1 cellular context compared by ENCODE assay signal in the genomic region with DNA sequence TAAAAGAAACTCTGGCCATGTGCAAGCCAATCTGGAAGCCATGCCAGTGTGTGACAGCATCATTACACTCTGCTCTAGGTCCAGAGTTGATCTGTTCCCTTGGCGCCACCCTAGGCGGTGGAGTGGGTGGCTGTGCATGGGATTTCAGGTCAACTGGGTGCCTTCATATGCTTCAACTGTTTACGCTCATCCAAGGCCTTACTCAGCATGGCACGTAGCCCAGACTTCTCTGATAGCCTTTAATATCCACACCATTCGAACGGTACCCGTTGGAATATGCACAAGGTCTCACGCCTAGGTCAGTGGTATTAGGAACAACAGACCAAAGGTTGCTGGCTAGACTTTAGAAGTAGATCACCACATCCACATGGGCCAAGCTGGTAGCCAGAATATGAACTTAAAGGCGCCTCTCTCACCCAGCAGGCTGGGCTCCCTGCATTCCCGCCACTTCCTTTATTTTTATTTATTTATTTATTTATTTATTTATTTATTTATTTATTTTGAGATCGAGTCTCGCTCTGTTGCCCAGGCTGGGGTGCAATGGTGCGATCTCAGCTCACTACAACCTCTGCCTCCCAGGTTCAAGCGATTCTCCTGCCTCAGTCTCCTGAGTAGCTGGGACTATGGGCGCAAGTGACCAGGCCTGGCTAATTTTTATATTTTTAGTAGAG.
A peak's percentile ranks its signal among the peaks of the same experiment; 100 is the strongest.
TF ChIP-seq lines count a peak whose summit lies in the region.

No MANE protein-coding gene starts in this region.

TF ChIP-seq in HEK293, 187 proteins besides CTCF, POLR2A, EP300 and RAD21 (continued from another document):
- TF ChIP-seq, protein P1, sequence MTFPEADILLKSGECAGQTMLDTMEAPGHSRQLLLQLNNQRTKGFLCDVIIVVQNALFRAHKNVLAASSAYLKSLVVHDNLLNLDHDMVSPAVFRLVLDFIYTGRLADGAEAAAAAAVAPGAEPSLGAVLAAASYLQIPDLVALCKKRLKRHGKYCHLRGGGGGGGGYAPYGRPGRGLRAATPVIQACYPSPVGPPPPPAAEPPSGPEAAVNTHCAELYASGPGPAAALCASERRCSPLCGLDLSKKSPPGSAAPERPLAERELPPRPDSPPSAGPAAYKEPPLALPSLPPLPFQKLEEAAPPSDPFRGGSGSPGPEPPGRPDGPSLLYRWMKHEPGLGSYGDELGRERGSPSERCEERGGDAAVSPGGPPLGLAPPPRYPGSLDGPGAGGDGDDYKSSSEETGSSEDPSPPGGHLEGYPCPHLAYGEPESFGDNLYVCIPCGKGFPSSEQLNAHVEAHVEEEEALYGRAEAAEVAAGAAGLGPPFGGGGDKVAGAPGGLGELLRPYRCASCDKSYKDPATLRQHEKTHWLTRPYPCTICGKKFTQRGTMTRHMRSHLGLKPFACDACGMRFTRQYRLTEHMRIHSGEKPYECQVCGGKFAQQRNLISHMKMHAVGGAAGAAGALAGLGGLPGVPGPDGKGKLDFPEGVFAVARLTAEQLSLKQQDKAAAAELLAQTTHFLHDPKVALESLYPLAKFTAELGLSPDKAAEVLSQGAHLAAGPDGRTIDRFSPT (tag by site-specific recombination; IDR thresholded peaks at IDR 0.05): no peak
- TF ChIP-seq ZSCAN30 (tag by site-specific recombination; IDR thresholded peaks at IDR 0.05): no peak
- TF ChIP-seq ZNF335 (tag by site-specific recombination; conservative IDR thresholded peaks at IDR 0.05): no peak
- peak; percentile 62 for TF ChIP-seq ZNF510 (tag by site-specific recombination; IDR thresholded peaks at IDR 0.05; ENCODE audit: insufficient replicate concordance)
- TF ChIP-seq SETDB1 (IDR thresholded peaks at IDR 0.05; ENCODE audit: insufficient read length, low read length): no peak
- TF ChIP-seq ZNF785 (tag by site-specific recombination; IDR thresholded peaks at IDR 0.05): no peak
- 0 out of 2 replicates have a peak, but pooled peaks have one; percentile 33 for TF ChIP-seq ZNF501 (tag by site-specific recombination; IDR thresholded peaks at IDR 0.05)
- TF ChIP-seq ZNF426 (tag by site-specific recombination; IDR thresholded peaks at IDR 0.05): peak; percentile 83
- TF ChIP-seq, protein P2, sequence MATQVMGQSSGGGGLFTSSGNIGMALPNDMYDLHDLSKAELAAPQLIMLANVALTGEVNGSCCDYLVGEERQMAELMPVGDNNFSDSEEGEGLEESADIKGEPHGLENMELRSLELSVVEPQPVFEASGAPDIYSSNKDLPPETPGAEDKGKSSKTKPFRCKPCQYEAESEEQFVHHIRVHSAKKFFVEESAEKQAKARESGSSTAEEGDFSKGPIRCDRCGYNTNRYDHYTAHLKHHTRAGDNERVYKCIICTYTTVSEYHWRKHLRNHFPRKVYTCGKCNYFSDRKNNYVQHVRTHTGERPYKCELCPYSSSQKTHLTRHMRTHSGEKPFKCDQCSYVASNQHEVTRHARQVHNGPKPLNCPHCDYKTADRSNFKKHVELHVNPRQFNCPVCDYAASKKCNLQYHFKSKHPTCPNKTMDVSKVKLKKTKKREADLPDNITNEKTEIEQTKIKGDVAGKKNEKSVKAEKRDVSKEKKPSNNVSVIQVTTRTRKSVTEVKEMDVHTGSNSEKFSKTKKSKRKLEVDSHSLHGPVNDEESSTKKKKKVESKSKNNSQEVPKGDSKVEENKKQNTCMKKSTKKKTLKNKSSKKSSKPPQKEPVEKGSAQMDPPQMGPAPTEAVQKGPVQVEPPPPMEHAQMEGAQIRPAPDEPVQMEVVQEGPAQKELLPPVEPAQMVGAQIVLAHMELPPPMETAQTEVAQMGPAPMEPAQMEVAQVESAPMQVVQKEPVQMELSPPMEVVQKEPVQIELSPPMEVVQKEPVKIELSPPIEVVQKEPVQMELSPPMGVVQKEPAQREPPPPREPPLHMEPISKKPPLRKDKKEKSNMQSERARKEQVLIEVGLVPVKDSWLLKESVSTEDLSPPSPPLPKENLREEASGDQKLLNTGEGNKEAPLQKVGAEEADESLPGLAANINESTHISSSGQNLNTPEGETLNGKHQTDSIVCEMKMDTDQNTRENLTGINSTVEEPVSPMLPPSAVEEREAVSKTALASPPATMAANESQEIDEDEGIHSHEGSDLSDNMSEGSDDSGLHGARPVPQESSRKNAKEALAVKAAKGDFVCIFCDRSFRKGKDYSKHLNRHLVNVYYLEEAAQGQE (tag by site-specific recombination; IDR thresholded peaks at IDR 0.05): peak; percentile 47; the same call in 1 of the 2 replicates
- no peak for TF ChIP-seq ZNF707 (tag by site-specific recombination; IDR thresholded peaks at IDR 0.05)
- TF ChIP-seq ZNF266 (tag by site-specific recombination; IDR thresholded peaks at IDR 0.05; ENCODE audit: low read depth): peak; percentile 89; the same call in 1 of the 2 replicates
- TF ChIP-seq ZNF175 (tag by site-specific recombination; IDR thresholded peaks at IDR 0.05): no peak
- TF ChIP-seq ZNF140 (tag by site-specific recombination; IDR thresholded peaks at IDR 0.05): peak; percentile 66; the same call in 1 of the 2 replicates
- TF ChIP-seq HOXA7 (CRISPR knock-in tag; IDR thresholded peaks at IDR 0.05; ENCODE audit: borderline replicate concordance): no peak
- peak; percentile 70 for TF ChIP-seq ZNF555 (tag by site-specific recombination; conservative IDR thresholded peaks at IDR 0.05)
- no peak for TF ChIP-seq ZNF529 (tag by site-specific recombination; IDR thresholded peaks at IDR 0.05; ENCODE audit: insufficient replicate concordance)
- peak; percentile 45; the same call in 1 of the 2 replicates for TF ChIP-seq ZBTB8A (tag by site-specific recombination; IDR thresholded peaks at IDR 0.05)
- peak; percentile 80 for TF ChIP-seq ZNF433 (tag by site-specific recombination; IDR thresholded peaks at IDR 0.05; ENCODE audit: low read depth)
- TF ChIP-seq FEZF1 (tag by site-specific recombination; IDR thresholded peaks at IDR 0.05): no peak
- TF ChIP-seq ZNF404 (tag by site-specific recombination; IDR thresholded peaks at IDR 0.05): 0 out of 2 replicates have a peak, but pooled peaks have one; percentile 26
- TF ChIP-seq ZBTB20 (tag by site-specific recombination; IDR thresholded peaks at IDR 0.05): no peak
- no peak for TF ChIP-seq BCL11A (tag by site-specific recombination; IDR thresholded peaks at IDR 0.05; ENCODE audit: low read depth)
- TF ChIP-seq ZNF654 (tag by site-specific recombination; IDR thresholded peaks at IDR 0.05; ENCODE audit: low read depth): peak; percentile 45
- TF ChIP-seq ZNF558 (tag by site-specific recombination; IDR thresholded peaks at IDR 0.05): peak; percentile 72
- TF ChIP-seq ZNF292 (tag by site-specific recombination; IDR thresholded peaks at IDR 0.05; ENCODE audit: borderline replicate concordance, low read depth): 0 out of 2 replicates have a peak, but pooled peaks have one; percentile 46
- no peak for TF ChIP-seq ZNF23 (tag by site-specific recombination; IDR thresholded peaks at IDR 0.05; ENCODE audit: borderline replicate concordance)
- TF ChIP-seq, protein P3, sequence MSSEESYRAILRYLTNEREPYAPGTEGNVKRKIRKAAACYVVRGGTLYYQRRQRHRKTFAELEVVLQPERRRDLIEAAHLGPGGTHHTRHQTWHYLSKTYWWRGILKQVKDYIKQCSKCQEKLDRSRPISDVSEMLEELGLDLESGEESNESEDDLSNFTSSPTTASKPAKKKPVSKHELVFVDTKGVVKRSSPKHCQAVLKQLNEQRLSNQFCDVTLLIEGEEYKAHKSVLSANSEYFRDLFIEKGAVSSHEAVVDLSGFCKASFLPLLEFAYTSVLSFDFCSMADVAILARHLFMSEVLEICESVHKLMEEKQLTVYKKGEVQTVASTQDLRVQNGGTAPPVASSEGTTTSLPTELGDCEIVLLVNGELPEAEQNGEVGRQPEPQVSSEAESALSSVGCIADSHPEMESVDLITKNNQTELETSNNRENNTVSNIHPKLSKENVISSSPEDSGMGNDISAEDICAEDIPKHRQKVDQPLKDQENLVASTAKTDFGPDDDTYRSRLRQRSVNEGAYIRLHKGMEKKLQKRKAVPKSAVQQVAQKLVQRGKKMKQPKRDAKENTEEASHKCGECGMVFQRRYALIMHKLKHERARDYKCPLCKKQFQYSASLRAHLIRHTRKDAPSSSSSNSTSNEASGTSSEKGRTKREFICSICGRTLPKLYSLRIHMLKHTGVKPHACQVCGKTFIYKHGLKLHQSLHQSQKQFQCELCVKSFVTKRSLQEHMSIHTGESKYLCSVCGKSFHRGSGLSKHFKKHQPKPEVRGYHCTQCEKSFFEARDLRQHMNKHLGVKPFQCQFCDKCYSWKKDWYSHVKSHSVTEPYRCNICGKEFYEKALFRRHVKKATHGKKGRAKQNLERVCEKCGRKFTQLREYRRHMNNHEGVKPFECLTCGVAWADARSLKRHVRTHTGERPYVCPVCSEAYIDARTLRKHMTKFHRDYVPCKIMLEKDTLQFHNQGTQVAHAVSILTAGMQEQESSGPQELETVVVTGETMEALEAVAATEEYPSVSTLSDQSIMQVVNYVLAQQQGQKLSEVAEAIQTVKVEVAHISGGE (tag by site-specific recombination; conservative IDR thresholded peaks at IDR 0.05; ENCODE audit: low read depth): peak; percentile 65
- peak; percentile 77 for TF ChIP-seq ZNF623 (tag by site-specific recombination; IDR thresholded peaks at IDR 0.05)
- no peak for TF ChIP-seq ZNF747 (tag by site-specific recombination; IDR thresholded peaks at IDR 0.05)
- TF ChIP-seq, protein P4, sequence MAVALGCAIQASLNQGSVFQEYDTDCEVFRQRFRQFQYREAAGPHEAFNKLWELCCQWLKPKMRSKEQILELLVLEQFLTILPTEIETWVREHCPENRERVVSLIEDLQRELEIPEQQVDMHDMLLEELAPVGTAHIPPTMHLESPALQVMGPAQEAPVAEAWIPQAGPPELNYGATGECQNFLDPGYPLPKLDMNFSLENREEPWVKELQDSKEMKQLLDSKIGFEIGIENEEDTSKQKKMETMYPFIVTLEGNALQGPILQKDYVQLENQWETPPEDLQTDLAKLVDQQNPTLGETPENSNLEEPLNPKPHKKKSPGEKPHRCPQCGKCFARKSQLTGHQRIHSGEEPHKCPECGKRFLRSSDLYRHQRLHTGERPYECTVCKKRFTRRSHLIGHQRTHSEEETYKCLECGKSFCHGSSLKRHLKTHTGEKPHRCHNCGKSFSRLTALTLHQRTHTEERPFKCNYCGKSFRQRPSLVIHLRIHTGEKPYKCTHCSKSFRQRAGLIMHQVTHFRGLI (tag by site-specific recombination; IDR thresholded peaks at IDR 0.05): no peak
- TF ChIP-seq GLI4 (tag by site-specific recombination; IDR thresholded peaks at IDR 0.05): no peak
- TF ChIP-seq ZNF169 (tag by site-specific recombination; IDR thresholded peaks at IDR 0.05): no peak
- peak; percentile 25; the same call in 1 of the 2 replicates for TF ChIP-seq ZNF629 (tag by site-specific recombination; IDR thresholded peaks at IDR 0.05)
- TF ChIP-seq SP3 (tag by site-specific recombination; IDR thresholded peaks at IDR 0.05): no peak
- TF ChIP-seq TRIM28 (IDR thresholded peaks at IDR 0.05; ENCODE audit: borderline replicate concordance, low read length): no peak
- TF ChIP-seq, protein P5, sequence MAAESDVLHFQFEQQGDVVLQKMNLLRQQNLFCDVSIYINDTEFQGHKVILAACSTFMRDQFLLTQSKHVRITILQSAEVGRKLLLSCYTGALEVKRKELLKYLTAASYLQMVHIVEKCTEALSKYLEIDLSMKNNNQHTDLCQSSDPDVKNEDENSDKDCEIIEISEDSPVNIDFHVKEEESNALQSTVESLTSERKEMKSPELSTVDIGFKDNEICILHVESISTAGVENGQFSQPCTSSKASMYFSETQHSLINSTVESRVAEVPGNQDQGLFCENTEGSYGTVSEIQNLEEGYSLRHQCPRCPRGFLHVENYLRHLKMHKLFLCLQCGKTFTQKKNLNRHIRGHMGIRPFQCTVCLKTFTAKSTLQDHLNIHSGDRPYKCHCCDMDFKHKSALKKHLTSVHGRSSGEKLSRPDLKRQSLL (tag by site-specific recombination; IDR thresholded peaks at IDR 0.05): no peak
- TF ChIP-seq ZNF561 (tag by site-specific recombination; IDR thresholded peaks at IDR 0.05; ENCODE audit: borderline replicate concordance): no peak
- peak; percentile 92 for TF ChIP-seq ZNF394 (tag by site-specific recombination; IDR thresholded peaks at IDR 0.05; ENCODE audit: borderline replicate concordance)
- peak; percentile 52; the same call in 1 of the 2 replicates for TF ChIP-seq ZXDB (tag by site-specific recombination; IDR thresholded peaks at IDR 0.05)
- TF ChIP-seq, protein P6, sequence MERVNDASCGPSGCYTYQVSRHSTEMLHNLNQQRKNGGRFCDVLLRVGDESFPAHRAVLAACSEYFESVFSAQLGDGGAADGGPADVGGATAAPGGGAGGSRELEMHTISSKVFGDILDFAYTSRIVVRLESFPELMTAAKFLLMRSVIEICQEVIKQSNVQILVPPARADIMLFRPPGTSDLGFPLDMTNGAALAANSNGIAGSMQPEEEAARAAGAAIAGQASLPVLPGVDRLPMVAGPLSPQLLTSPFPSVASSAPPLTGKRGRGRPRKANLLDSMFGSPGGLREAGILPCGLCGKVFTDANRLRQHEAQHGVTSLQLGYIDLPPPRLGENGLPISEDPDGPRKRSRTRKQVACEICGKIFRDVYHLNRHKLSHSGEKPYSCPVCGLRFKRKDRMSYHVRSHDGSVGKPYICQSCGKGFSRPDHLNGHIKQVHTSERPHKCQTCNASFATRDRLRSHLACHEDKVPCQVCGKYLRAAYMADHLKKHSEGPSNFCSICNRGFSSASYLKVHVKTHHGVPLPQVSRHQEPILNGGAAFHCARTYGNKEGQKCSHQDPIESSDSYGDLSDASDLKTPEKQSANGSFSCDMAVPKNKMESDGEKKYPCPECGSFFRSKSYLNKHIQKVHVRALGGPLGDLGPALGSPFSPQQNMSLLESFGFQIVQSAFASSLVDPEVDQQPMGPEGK (tag by site-specific recombination; IDR thresholded peaks at IDR 0.05): no peak
- TF ChIP-seq ZBTB1 (tag by site-specific recombination; IDR thresholded peaks at IDR 0.05): no peak
- TF ChIP-seq ZNF202 (tag by site-specific recombination; IDR thresholded peaks at IDR 0.05; ENCODE audit: borderline replicate concordance): 0 out of 2 replicates have a peak, but pooled peaks have one; percentile 49
- TF ChIP-seq ZNF701 (tag by site-specific recombination; IDR thresholded peaks at IDR 0.05): no peak
- TF ChIP-seq ZNF664 (tag by site-specific recombination; IDR thresholded peaks at IDR 0.05): peak; percentile 66
